In the genomic region with DNA sequence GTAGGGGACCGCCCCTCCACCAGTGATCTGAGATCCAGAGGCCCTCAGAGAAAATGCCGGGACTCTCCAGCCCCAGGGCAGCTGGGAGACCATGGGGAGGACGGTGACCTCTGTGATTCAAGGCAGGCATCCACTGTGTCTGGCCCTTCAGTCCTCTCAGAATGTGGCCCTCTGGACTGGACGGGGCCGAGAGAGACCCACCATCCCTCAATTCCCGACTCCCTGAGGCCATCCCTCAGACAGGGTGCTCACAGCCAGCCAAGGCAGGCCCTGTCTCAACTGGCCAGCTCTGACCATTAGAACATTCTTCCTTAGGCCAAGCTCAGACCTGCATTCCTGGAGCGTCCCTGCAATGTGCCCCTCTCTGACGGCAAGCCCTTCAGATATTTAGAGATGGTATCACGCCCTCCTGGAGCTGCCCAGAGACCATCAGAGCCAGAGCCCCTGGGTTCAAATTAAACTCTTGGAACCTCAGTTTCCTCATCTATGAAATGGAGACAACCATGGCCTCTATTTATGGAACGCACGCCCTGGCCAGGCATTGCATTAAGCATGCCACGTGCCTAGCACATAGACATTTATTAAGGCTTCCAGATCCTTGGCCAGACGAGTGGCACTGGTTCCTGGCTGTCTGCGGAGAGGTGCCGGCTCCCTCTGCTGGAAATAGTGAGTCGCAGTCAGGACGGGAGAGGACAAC, we compare ENCODE assay signal across 8 cellular contexts. TPM values are rescaled to one million over a fixed set of nuclear protein-coding genes. Genes with fewer than 3 reads are reported as not detected.
DNase-seq lines count a peak whose midpoint lies in the region; ATAC-seq, FAIRE-seq and TF ChIP-seq lines count a peak whose summit lies in the region.

No MANE protein-coding gene starts in this region.

- H3K36me3 ChIP-seq in kidney (ENCODE audit: control insufficient read depth in 1 of 2, insufficient read depth in 2 of 2, low read length in 2 of 2), result no peaks in the 10 kb centered on the region

- H3K9me3 ChIP-seq in kidney (ENCODE audit: control insufficient read depth in 1 of 2, low read length in 2 of 2), result no peaks in the 10 kb centered on the region

- ATAC-seq in HG02884 (IDR thresholded peaks at IDR 0.05; ENCODE audit: unreplicated experiment), result peak; percentile 65
- no peak for ATAC-seq in HG02852 (IDR thresholded peaks at IDR 0.05; ENCODE audit: unreplicated experiment)

- intact Hi-C loops in kidney (cut with DNase I), result loop anchor here (5.0 kb wide), 2 partner anchors 131 to 226 kb away; a partner anchor contains a TSS

- peak; percentile 82 for TF ChIP-seq CTCF in GM12874 (IDR thresholded peaks at IDR 0.05; ENCODE audit: insufficient read depth, low read depth, low read length)
- TF ChIP-seq CTCF in VCaP (conservative IDR thresholded peaks at IDR 0.05), result peak; percentile 95
- peak; percentile 94 for TF ChIP-seq CTCF in kidney (IDR thresholded peaks at IDR 0.05; ENCODE audit: borderline replicate concordance, extremely low read depth, insufficient read depth)

- H3K9ac ChIP-seq in kidney (ENCODE audit: low read length in 2 of 2), result no peak overlapping the region

- no peak overlapping the region for H3K4me3 ChIP-seq in kidney (ENCODE audit: low read length in 2 of 2)

- FAIRE-seq in kidney (lab: Jason Lieb, UNC), result no peak

- peaks cover 3% of the 10 kb centered on the region in 2 donors for H3K4me1 ChIP-seq in kidney (ENCODE audit: control insufficient read depth in 1 of 2, insufficient read depth in 1 of 2, low read depth in 1 of 2, low read length in 2 of 2)

- in situ Hi-C loops in T47D (cut with HindIII; ENCODE audit: low pct_unique_long_range_greater_than_20kb, low sequenced_read_pairs), result no loop called here

- H3K27ac ChIP-seq in VCaP, result no peak overlapping the region
- H3K27ac ChIP-seq in kidney (ENCODE audit: low read depth in 2 of 2, low read length in 2 of 2), result no peak overlapping the region

- DNase-seq in NCI-H2171 (lab: John Stamatoyannopoulos, UW) (peak; percentile 78), T47D (ENCODE audit: low read depth in 1 of 2, low spot score in 1 of 2) (peak; percentile 42 to 92), kidney (peak; percentile 92)
- DNase-seq in stimulated activated CD4-positive, alpha-beta T cell treated with anti-CD3 and anti-CD28 coated beads, Interleukin-1b, Interleukin-23, amount 100 ng/mL, for 4 hours (ENCODE audit: low read depth in 2 of 2), result peak; percentile 37 to 43

RNA-seq across cellular contexts. Expression of a gene that starts 9.6 kb away (rescaled TPM):
- 1.8 TPM for total RNA-seq in kidney
- polyA plus RNA-seq in kidney (ENCODE audit: insufficient read depth, low read depth, low replicate concordance), result not detected

RNA-seq across cellular contexts. Expression of a gene that starts 32.5 kb away (rescaled TPM):
- total RNA-seq in kidney, result 54.7 TPM
- polyA plus RNA-seq in kidney (ENCODE audit: insufficient read depth, low read depth, low replicate concordance), result 405 TPM

Comparison
In these comparisons a context has a peak if more than half of its experiments do, and no peak if none do; other contexts are left out.
1. DNase-seq: peak in every context shown above with its lines; median percentile 92 in kidney; 78 in NCI-H2171; 67 in T47D; 40 in stimulated activated CD4-positive, alpha-beta T cell treated with anti-CD3 and anti-CD28 coated beads, Interleukin-1b, Interleukin-23, amount 100 ng/mL, for 4 hours.